ENCODE assay signal across 11 cellular contexts in the genomic region with DNA sequence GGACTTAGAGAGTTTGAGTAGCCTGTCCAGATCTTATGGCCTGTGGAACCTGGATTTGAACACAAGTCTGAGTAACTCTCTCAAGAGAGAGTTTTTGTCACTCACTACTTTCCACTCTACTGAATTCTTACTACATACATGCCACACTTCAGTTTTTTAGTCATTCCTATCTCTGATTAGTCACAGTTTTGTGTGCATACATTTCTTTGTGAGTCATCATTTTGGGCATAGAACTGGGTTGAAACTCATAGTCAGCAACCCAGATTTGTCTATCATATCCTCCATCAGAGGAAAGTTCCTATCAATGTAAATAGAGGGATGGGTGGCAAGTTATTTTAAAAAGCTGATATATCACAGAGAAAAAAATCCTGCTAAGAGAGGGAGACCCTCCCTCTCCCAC. TPM values are rescaled to one million over a fixed set of nuclear protein-coding genes. Genes with fewer than 3 reads are reported as not detected.
DNase-seq lines count a peak whose midpoint lies in the region; ATAC-seq and TF ChIP-seq lines count a peak whose summit lies in the region.
"Had no signal": no experiment of that assay in that cellular context is flagged by ENCODE, and none has a peak within 500 bp of the region (broad histone marks: within the 10 kb centered on the region; RNA-seq: fewer than 3 reads in every experiment).

No MANE protein-coding gene starts in this region.

- H3K27me3 Mint-ChIP-seq in osteocyte (ENCODE audit: unreplicated experiment) = no peaks in the 10 kb centered on the region

- peak overlapping the region; percentile 28 for H3K27ac Mint-ChIP-seq in osteocyte (ENCODE audit: unreplicated experiment)

- ATAC-seq in esophagus mucosa = peak; percentile 77
- ATAC-seq in HG02623 (IDR thresholded peaks at IDR 0.05; ENCODE audit: unreplicated experiment) = no peak
- no peak for ATAC-seq in GM18868 (IDR thresholded peaks at IDR 0.05; ENCODE audit: unreplicated experiment)

- H3K9me3 Mint-ChIP-seq in osteocyte (ENCODE audit: unreplicated experiment) = no peaks in the 10 kb centered on the region

- H3K4me1 Mint-ChIP-seq in osteocyte (ENCODE audit: unreplicated experiment) = peaks cover 63% of the 10 kb centered on the region

- no peak for TF ChIP-seq CTCF in osteocyte (IDR thresholded peaks at IDR 0.05)

- no peak overlapping the region for H3K4me3 Mint-ChIP-seq in osteocyte (ENCODE audit: unreplicated experiment)

- H3K36me3 Mint-ChIP-seq in osteocyte (ENCODE audit: unreplicated experiment) = peaks cover 33% of the 10 kb centered on the region

- DNase-seq in ELR (ENCODE audit: low read depth) = peak; percentile 95
- peak; percentile 26 for DNase-seq in OCI-M1 (lab: John Stamatoyannopoulos, UW)
- DNase-seq in osteocyte (ENCODE audit: extremely low spot score, unreplicated experiment) = no peak
- no peak for DNase-seq in ureter (ENCODE audit: low spot score)
- no peak for DNase-seq in AML-193 (lab: John Stamatoyannopoulos, UW)
- DNase-seq: hippocampal formation, NCI-H1048 had no signal

RNA-seq across cellular contexts. Expression of gene FLRT2, which starts 42.9 kb away (rescaled TPM):
- total RNA-seq in esophagus mucosa = 2.1 TPM
- 168 and 181 TPM in 2 replicates for total RNA-seq in osteocyte
- total RNA-seq in ureter = 25.5 TPM
- total RNA-seq: G401 had no signal

Comparison
In these comparisons a context has a peak if more than half of its experiments do, and no peak if none do; other contexts are left out.
1. DNase-seq: peak in ELR (single experiment) and OCI-M1 (single experiment); none in osteocyte (single experiment), ureter (single experiment) and AML-193 (0 of 2).